13 cellular contexts compared by ENCODE assay signal in genomic region chr1:151756291-151756690, GRCh38. TPM values are rescaled to one million over a fixed set of nuclear protein-coding genes. Genes with fewer than 3 reads are reported as not detected.
DNase-seq lines count a peak whose midpoint lies in the region; ATAC-seq and TF ChIP-seq lines count a peak whose summit lies in the region.
"Had no signal": no experiment of that assay in that cellular context is flagged by ENCODE, and none has a peak within 500 bp of the region (broad histone marks: within the 10 kb centered on the region; RNA-seq: fewer than 3 reads in every experiment).

No MANE protein-coding gene starts in this region.

- no peak for DNase-seq in activated CD8-positive, alpha-beta T cell treated with anti-CD3 and anti-CD28 coated beads for 36 hours
- no peak for DNase-seq in activated CD8-positive, alpha-beta T cell treated with anti-CD3 and anti-CD28 coated beads, Interleukin-2, amount 10 ng/mL, durations not matched to agents 7 days and 5 days
- DNase-seq in RKO (ENCODE audit: low spot score) (peak; percentile 12), epithelial cell of esophagus (ENCODE audit: low read depth) (peak; percentile 57), renal cortical epithelial cell (ENCODE audit: low read depth) (peak; percentile 61), NCI-H526 treated with DMSO at 0.1 percent for 48 hours (lab: John Stamatoyannopoulos, UW) (no peak)
- DNase-seq: esophagus squamous epithelium, NCI-H187, transverse colon had no signal

- H3K4me3 Mint-ChIP-seq in activated CD8-positive, alpha-beta T cell treated with anti-CD3 and anti-CD28 coated beads for 36 hours: no peak overlapping the region
- no peak overlapping the region for H3K4me3 Mint-ChIP-seq in activated CD8-positive, alpha-beta T cell treated with anti-CD3 and anti-CD28 coated beads, Interleukin-2, amount 10 ng/mL, durations not matched to agents 7 days and 5 days
- H3K4me3 Mint-ChIP-seq: activated T-helper 1 cell treated with anti-CD3 and anti-CD28 coated beads, Interleukin-12 subunit alpha, Interleukin-12 subunit beta, Interleukin-2, Interleukin-4 antibody, amounts not matched to agents 30 ng/mL and 10 ng/mL and 1 ng/mL, durations not matched to agents 14 hours and 24 hours and 36 hours had no signal

- CTCF ChIA-PET in activated CD8-positive, alpha-beta T cell treated with anti-CD3 and anti-CD28 coated beads for 36 hours (lab: Charles Lee): interaction anchor here (1.0 to 1.1 kb wide), 2 partner anchors 80 to 147 kb away, joined by 3 to 4 read pairs; no protein-coding TSS in a partner anchor
- CTCF ChIA-PET in activated CD8-positive, alpha-beta T cell treated with anti-CD3 and anti-CD28 coated beads, Interleukin-2, amount 10 ng/mL, durations not matched to agents 7 days and 5 days (lab: Charles Lee): interaction anchor here (1.1 kb wide), 1 partner anchor 19 kb away, joined by 3 read pairs; no protein-coding TSS in a partner anchor

- peak overlapping the region; percentile 77 for H3K27ac Mint-ChIP-seq in activated CD8-positive, alpha-beta T cell treated with anti-CD3 and anti-CD28 coated beads for 36 hours
- no peak overlapping the region for H3K27ac Mint-ChIP-seq in activated CD8-positive, alpha-beta T cell treated with anti-CD3 and anti-CD28 coated beads, Interleukin-2, amount 10 ng/mL, durations not matched to agents 7 days and 5 days
- H3K27ac Mint-ChIP-seq: activated T-helper 1 cell treated with anti-CD3 and anti-CD28 coated beads, Interleukin-12 subunit alpha, Interleukin-12 subunit beta, Interleukin-2, Interleukin-4 antibody, amounts not matched to agents 30 ng/mL and 10 ng/mL and 1 ng/mL, durations not matched to agents 14 hours and 24 hours and 36 hours had no signal

- intact Hi-C loops in activated CD8-positive, alpha-beta T cell treated with anti-CD3 and anti-CD28 coated beads for 36 hours (cut with micrococcal nuclease): no loop called here

- no peaks in the 10 kb centered on the region for H3K9me3 Mint-ChIP-seq in activated CD8-positive, alpha-beta T cell treated with anti-CD3 and anti-CD28 coated beads for 36 hours
- H3K9me3 Mint-ChIP-seq in activated CD8-positive, alpha-beta T cell treated with anti-CD3 and anti-CD28 coated beads, Interleukin-2, amount 10 ng/mL, durations not matched to agents 7 days and 5 days (ENCODE audit: insufficient read depth): no peaks in the 10 kb centered on the region
- H3K9me3 Mint-ChIP-seq: activated T-helper 1 cell treated with anti-CD3 and anti-CD28 coated beads, Interleukin-12 subunit alpha, Interleukin-12 subunit beta, Interleukin-2, Interleukin-4 antibody, amounts not matched to agents 30 ng/mL and 10 ng/mL and 1 ng/mL, durations not matched to agents 14 hours and 24 hours and 36 hours had no signal

- no peak for TF ChIP-seq CTCF in activated CD8-positive, alpha-beta T cell treated with anti-CD3 and anti-CD28 coated beads for 36 hours (IDR thresholded peaks at IDR 0.05)
- TF ChIP-seq CTCF in epithelial cell of esophagus (IDR thresholded peaks at IDR 0.05; ENCODE audit: insufficient read depth, low read depth, low read length, missing control alignments): no peak

- no peaks in the 10 kb centered on the region for H3K27me3 Mint-ChIP-seq in activated CD8-positive, alpha-beta T cell treated with anti-CD3 and anti-CD28 coated beads for 36 hours
- peaks cover 2% of the 10 kb centered on the region for H3K27me3 Mint-ChIP-seq in activated CD8-positive, alpha-beta T cell treated with anti-CD3 and anti-CD28 coated beads, Interleukin-2, amount 10 ng/mL, durations not matched to agents 7 days and 5 days (ENCODE audit: low read depth)

- POLR2A ChIA-PET in activated CD8-positive, alpha-beta T cell treated with anti-CD3 and anti-CD28 coated beads for 36 hours (lab: Charles Lee): interaction anchor here (0.9 to 1.2 kb wide), 3 partner anchors 13 to 77 kb away, joined by 3 read pairs; no protein-coding TSS in a partner anchor
- POLR2A ChIA-PET in activated CD8-positive, alpha-beta T cell treated with anti-CD3 and anti-CD28 coated beads, Interleukin-2, amount 10 ng/mL, durations not matched to agents 7 days and 5 days (lab: Charles Lee): no interaction called here

- H3K36me3 Mint-ChIP-seq in activated CD8-positive, alpha-beta T cell treated with anti-CD3 and anti-CD28 coated beads for 36 hours (ENCODE audit: low read depth): peaks cover 28% of the 10 kb centered on the region
- H3K36me3 Mint-ChIP-seq in activated CD8-positive, alpha-beta T cell treated with anti-CD3 and anti-CD28 coated beads, Interleukin-2, amount 10 ng/mL, durations not matched to agents 7 days and 5 days (ENCODE audit: low read depth): peaks cover 30% of the 10 kb centered on the region

- peak; percentile 91 for ATAC-seq in activated CD8-positive, alpha-beta T cell treated with anti-CD3 and anti-CD28 coated beads for 36 hours
- no peak for ATAC-seq in activated CD8-positive, alpha-beta T cell treated with anti-CD3 and anti-CD28 coated beads, Interleukin-2, amount 10 ng/mL, durations not matched to agents 7 days and 5 days
- ATAC-seq in GM18517 (IDR thresholded peaks at IDR 0.05; ENCODE audit: unreplicated experiment) (no peak), HG03045 (IDR thresholded peaks at IDR 0.05; ENCODE audit: unreplicated experiment) (no peak)

- no peak overlapping the region for H3K4me3 ChIP-seq in epithelial cell of esophagus (ENCODE audit: low read length)
- H3K4me3 ChIP-seq: esophagus squamous epithelium, transverse colon had no signal

- peaks cover 12% of the 10 kb centered on the region for H3K4me1 Mint-ChIP-seq in activated CD8-positive, alpha-beta T cell treated with anti-CD3 and anti-CD28 coated beads for 36 hours (ENCODE audit: low read depth)
- peaks cover 11% of the 10 kb centered on the region for H3K4me1 Mint-ChIP-seq in activated CD8-positive, alpha-beta T cell treated with anti-CD3 and anti-CD28 coated beads, Interleukin-2, amount 10 ng/mL, durations not matched to agents 7 days and 5 days (ENCODE audit: low read depth)

RNA-seq across cellular contexts. Expression of gene MRPL9, which starts 7.0 kb away (rescaled TPM):
- total RNA-seq in activated CD8-positive, alpha-beta T cell treated with anti-CD3 and anti-CD28 coated beads for 36 hours: 100 to 1,000 TPM; 121 to 141 TPM
- 100 to 1,000 TPM; 111 to 121 TPM for total RNA-seq in activated CD8-positive, alpha-beta T cell treated with anti-CD3 and anti-CD28 coated beads, Interleukin-2, amount 10 ng/mL, durations not matched to agents 7 days and 5 days
- total RNA-seq in renal cortical epithelial cell: 48.3 and 114 TPM in 2 replicates

RNA-seq across cellular contexts. Expression of gene TDRKH, which starts 34.0 kb away (rescaled TPM):
- total RNA-seq in activated CD8-positive, alpha-beta T cell treated with anti-CD3 and anti-CD28 coated beads for 36 hours: 10 to 100 TPM in 1 of 2 experiments, 1 to 10 TPM in 1; 9.7 to 10.5 TPM
- total RNA-seq in activated CD8-positive, alpha-beta T cell treated with anti-CD3 and anti-CD28 coated beads, Interleukin-2, amount 10 ng/mL, durations not matched to agents 7 days and 5 days: 10 to 100 TPM; 14.6 to 16.4 TPM
- 9.7 and 10.9 TPM in 2 replicates for total RNA-seq in renal cortical epithelial cell

RNA-seq across cellular contexts. Expression of gene RIIAD1, which starts 35.0 kb away (rescaled TPM):
- total RNA-seq in activated CD8-positive, alpha-beta T cell treated with anti-CD3 and anti-CD28 coated beads for 36 hours: not detected
- total RNA-seq in activated CD8-positive, alpha-beta T cell treated with anti-CD3 and anti-CD28 coated beads, Interleukin-2, amount 10 ng/mL, durations not matched to agents 7 days and 5 days: not detected
- total RNA-seq in renal cortical epithelial cell: not detected in 2 replicates
- total RNA-seq: activated T-helper 1 cell treated with anti-CD3 and anti-CD28 coated beads, Interleukin-12 subunit alpha, Interleukin-12 subunit beta, Interleukin-2, Interleukin-4 antibody, amounts not matched to agents 30 ng/mL and 10 ng/mL and 1 ng/mL, durations not matched to agents 14 hours and 24 hours and 36 hours; esophagus squamous epithelium; transverse colon had no signal

RNA-seq across cellular contexts. Expression of gene CELF3, which starts 39.7 kb away (rescaled TPM):
- not detected for total RNA-seq in activated CD8-positive, alpha-beta T cell treated with anti-CD3 and anti-CD28 coated beads for 36 hours
- not detected for total RNA-seq in activated CD8-positive, alpha-beta T cell treated with anti-CD3 and anti-CD28 coated beads, Interleukin-2, amount 10 ng/mL, durations not matched to agents 7 days and 5 days
- total RNA-seq in renal cortical epithelial cell: not detected in 2 replicates
- total RNA-seq: activated T-helper 1 cell treated with anti-CD3 and anti-CD28 coated beads, Interleukin-12 subunit alpha, Interleukin-12 subunit beta, Interleukin-2, Interleukin-4 antibody, amounts not matched to agents 30 ng/mL and 10 ng/mL and 1 ng/mL, durations not matched to agents 14 hours and 24 hours and 36 hours had no signal

RNA-seq across cellular contexts. Expression of gene LINGO4, which starts 48.9 kb away (rescaled TPM):
- total RNA-seq in activated CD8-positive, alpha-beta T cell treated with anti-CD3 and anti-CD28 coated beads for 36 hours: not detected
- total RNA-seq in activated CD8-positive, alpha-beta T cell treated with anti-CD3 and anti-CD28 coated beads, Interleukin-2, amount 10 ng/mL, durations not matched to agents 7 days and 5 days: under 1 TPM; 0.16 to 0.32 TPM
- under 0.01 TPM in 1 of 2 replicates, not detected in the other for total RNA-seq in renal cortical epithelial cell
- total RNA-seq: cerebellum had no signal

Comparison
In these comparisons a context has a peak if more than half of its experiments do, and no peak if none do; other contexts are left out.
1. DNase-seq: peak in RKO (single experiment), epithelial cell of esophagus (single experiment) and renal cortical epithelial cell (single experiment); none in activated CD8-positive, alpha-beta T cell treated with anti-CD3 and anti-CD28 coated beads for 36 hours (single experiment), activated CD8-positive, alpha-beta T cell treated with anti-CD3 and anti-CD28 coated beads, Interleukin-2, amount 10 ng/mL, durations not matched to agents 7 days and 5 days (single experiment) and NCI-H526 treated with DMSO at 0.1 percent for 48 hours (single experiment).